24 cellular contexts compared by ENCODE assay signal in the genomic region with DNA sequence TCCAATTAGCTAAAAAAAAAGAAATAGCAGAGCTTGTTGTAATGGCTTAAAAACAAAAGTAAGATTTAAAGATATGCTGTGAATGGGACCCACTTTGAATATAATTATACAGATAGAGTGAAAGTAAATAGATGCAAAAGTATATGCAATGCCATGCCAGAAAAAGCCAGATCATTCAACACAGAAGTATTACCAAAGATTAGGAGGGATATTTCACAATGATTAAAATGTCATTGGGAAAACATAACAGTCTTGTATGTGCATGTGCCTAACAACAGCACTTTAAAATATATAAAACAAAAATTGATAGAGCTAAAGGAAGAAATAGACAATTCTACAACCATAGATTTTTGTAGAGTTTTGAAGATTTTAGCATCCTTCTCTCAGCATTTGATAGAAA. TPM values are rescaled to one million over a fixed set of nuclear protein-coding genes. Genes with fewer than 3 reads are reported as not detected.
"Had no signal": no experiment of that assay in that cellular context is flagged by ENCODE, and none has a peak within 500 bp of the region (broad histone marks: within the 10 kb centered on the region; RNA-seq: fewer than 3 reads in every experiment).

No MANE protein-coding gene starts in this region.

- H3K27ac ChIP-seq: neutrophil, parathyroid adenoma, SK-N-MC, stomach had no signal

- DNase-seq: activated CD4-positive, alpha-beta T cell treated with anti-CD3 and anti-CD28 coated beads, Interleukin-2, amount 10 ng/mL, durations not matched to agents 24 days and 14 days; activated CD4-positive, CD25-positive, alpha-beta regulatory T cell; activated CD8-positive, alpha-beta T cell treated with anti-CD3 and anti-CD28 coated beads for 36 hours; activated naive CD4-positive, alpha-beta T cell; activated naive CD8-positive, alpha-beta T cell treated with anti-CD3 and anti-CD28 coated beads, Interleukin-2, amount 10 ng/mL, durations not matched to agents 7 days and 5 days; activated T-cell treated with anti-CD3 and anti-CD28 coated beads, Interleukin-2, amount 50 U/mL, for 1 hour; anterior cingulate cortex; dermis blood vessel endothelial cell; effector memory CD4-positive, alpha-beta T cell; immature natural killer cell; mesendoderm; stimulated activated CD4-positive, alpha-beta T cell treated with anti-CD3 and anti-CD28 coated beads, Interleukin-4, amount 100 ng/mL, for 24 hours; stomach had no signal

- FAIRE-seq: endothelial cell of umbilical vein had no signal

- H3K27me3 Mint-ChIP-seq: activated naive CD8-positive, alpha-beta T cell treated with anti-CD3 and anti-CD28 coated beads, Interleukin-2, amount 10 ng/mL, durations not matched to agents 7 days and 5 days; activated T-helper 17 cell treated with anti-CD3 and anti-CD28 coated beads, Interleukin-2, amount 50 U/mL, for 72 hours; type B pancreatic cell had no signal

- H3K4me3 ChIP-seq: SK-N-MC, stomach had no signal

- H3K4me1 ChIP-seq: parathyroid adenoma, stomach had no signal

- H3K4me3 Mint-ChIP-seq: activated CD4-positive, alpha-beta T cell treated with anti-CD3 and anti-CD28 coated beads, Interleukin-2, amount 10 ng/mL, durations not matched to agents 24 days and 14 days; activated CD8-positive, alpha-beta T cell treated with anti-CD3 and anti-CD28 coated beads for 36 hours; activated naive CD8-positive, alpha-beta T cell treated with anti-CD3 and anti-CD28 coated beads, Interleukin-2, amount 10 ng/mL, durations not matched to agents 7 days and 5 days; activated T-helper 17 cell treated with anti-CD3 and anti-CD28 coated beads, Interleukin-2, amount 50 U/mL, for 72 hours; immature natural killer cell; natural killer cell treated with Interleukin-12 subunit alpha and Interleukin-12 subunit beta and Interleukin-15 and Interleukin-18, amount 100 ng/mL, for 72 hours; stimulated activated effector memory CD8-positive, alpha-beta T cell treated with anti-CD3 and anti-CD28 coated beads, Interleukin-12 subunit alpha, Interleukin-12 subunit beta, amount 100 ng/mL, for 72 hours; type B pancreatic cell had no signal

- H3K79me2 ChIP-seq: parathyroid adenoma had no signal

- H3K27ac Mint-ChIP-seq: activated CD4-positive, alpha-beta T cell treated with anti-CD3 and anti-CD28 coated beads, Interleukin-2, amount 10 ng/mL, durations not matched to agents 24 days and 14 days; activated CD8-positive, alpha-beta T cell treated with anti-CD3 and anti-CD28 coated beads for 36 hours; activated naive CD8-positive, alpha-beta T cell treated with anti-CD3 and anti-CD28 coated beads, Interleukin-2, amount 10 ng/mL, durations not matched to agents 7 days and 5 days; activated T-helper 17 cell treated with anti-CD3 and anti-CD28 coated beads, Interleukin-2, amount 50 U/mL, for 72 hours; immature natural killer cell; stimulated activated effector memory CD8-positive, alpha-beta T cell treated with anti-CD3 and anti-CD28 coated beads, Interleukin-12 subunit alpha, Interleukin-12 subunit beta, amount 100 ng/mL, for 72 hours; type B pancreatic cell had no signal

- H3K36me3 ChIP-seq: neutrophil, stomach had no signal

- ATAC-seq: activated CD8-positive, alpha-beta T cell treated with anti-CD3 and anti-CD28 coated beads for 36 hours; activated T-helper 17 cell treated with anti-CD3 and anti-CD28 coated beads, Interleukin-2, amount 50 U/mL, for 72 hours; natural killer cell treated with Interleukin-12 subunit alpha and Interleukin-12 subunit beta and Interleukin-15 and Interleukin-18, amount 100 ng/mL, for 72 hours; sciatic nerve; stimulated activated effector memory CD8-positive, alpha-beta T cell treated with anti-CD3 and anti-CD28 coated beads, Interleukin-12 subunit alpha, Interleukin-12 subunit beta, amount 100 ng/mL, for 72 hours had no signal

- H2AFZ ChIP-seq: parathyroid adenoma had no signal

- H3K9me3 ChIP-seq: neutrophil had no signal

- H3K27me3 ChIP-seq: neutrophil, stomach had no signal

- H3K36me3 Mint-ChIP-seq: stimulated activated effector memory CD8-positive, alpha-beta T cell treated with anti-CD3 and anti-CD28 coated beads, Interleukin-12 subunit alpha, Interleukin-12 subunit beta, amount 100 ng/mL, for 72 hours had no signal

- H3K9me3 Mint-ChIP-seq: natural killer cell treated with Interleukin-12 subunit alpha and Interleukin-12 subunit beta and Interleukin-15 and Interleukin-18, amount 100 ng/mL, for 72 hours had no signal

RNA-seq across cellular contexts. Expression of a gene that starts 19.9 kb away (rescaled TPM):
- total RNA-seq: activated CD4-positive, alpha-beta T cell treated with anti-CD3 and anti-CD28 coated beads, Interleukin-2, amount 10 ng/mL, durations not matched to agents 24 days and 14 days; activated CD8-positive, alpha-beta T cell treated with anti-CD3 and anti-CD28 coated beads for 36 hours; activated naive CD8-positive, alpha-beta T cell treated with anti-CD3 and anti-CD28 coated beads, Interleukin-2, amount 10 ng/mL, durations not matched to agents 7 days and 5 days; activated T-helper 17 cell treated with anti-CD3 and anti-CD28 coated beads, Interleukin-2, amount 50 U/mL, for 72 hours; dermis blood vessel endothelial cell; endothelial cell of umbilical vein; natural killer cell treated with Interleukin-12 subunit alpha and Interleukin-12 subunit beta and Interleukin-15 and Interleukin-18, amount 100 ng/mL, for 72 hours; T-helper 2 cell treated with Interferon-gamma antibody and Interleukin-4, amounts not matched to agents 100 ng/mL and 5 ng/mL, for 36 hours; temporal lobe had no signal
- polyA plus RNA-seq: endothelial cell of umbilical vein had no signal
